Comparison of ENCODE assay signal across 9 cellular contexts in genomic region chr1:156019946-156020292, GRCh38. TPM values are rescaled to one million over a fixed set of nuclear protein-coding genes. Genes with fewer than 3 reads are reported as not detected.
DNase-seq lines count a peak whose midpoint lies in the region; ATAC-seq and TF ChIP-seq lines count a peak whose summit lies in the region.
"Had no signal": no experiment of that assay in that cellular context is flagged by ENCODE, and none has a peak within 500 bp of the region (broad histone marks: within the 10 kb centered on the region; RNA-seq: fewer than 3 reads in every experiment).

No MANE protein-coding gene starts in this region.

- WGBS in ovary, 3 donors = 10 to 26% (median 12%) methylated on average over 8 of the region's 8 CpGs

- H3F3A ChIP-seq in PC-3 (ENCODE audit: low read length, unreplicated experiment) = no peaks in the 10 kb centered on the region

- H3K27ac ChIP-seq in PC-3 (ENCODE audit: low read length) = no peak overlapping the region
- H3K27ac ChIP-seq in ovary = no peak overlapping the region

- H3K9me3 Mint-ChIP-seq in Calu3 (ENCODE audit: low read depth, unreplicated experiment) = no peaks in the 10 kb centered on the region

- no peaks in the 10 kb centered on the region for H3K9me2 ChIP-seq in PC-3 (replicated peaks; ENCODE audit: low read length)

- BruUV-seq in Calu3 (replicated peaks; lab: Mats Ljungman, UMichigan) = no TSS peak
- BruUV-seq in PC-3 (replicated peaks; lab: Mats Ljungman, UMichigan) = TSS peak; percentile 68

- no peak overlapping the region for H2AFZ ChIP-seq in PC-3 (ENCODE audit: low read length)

- POLR2A ChIA-PET in PC-3 (lab: Charles Lee; ENCODE audit: unreplicated experiment) = interaction anchor here (0.7 kb wide), 1 partner anchor 17 kb away, joined by 14 read pairs; no protein-coding TSS in a partner anchor

- H3K9me3 ChIP-seq in PC-3 (ENCODE audit: low read length) (no peaks in the 10 kb centered on the region), ovary (no peaks in the 10 kb centered on the region)

- no peak for ATAC-seq in PC-3
- no peak for ATAC-seq in GM18907 (IDR thresholded peaks at IDR 0.05; ENCODE audit: unreplicated experiment)

- TF ChIP-seq CTCF in Calu3 (IDR thresholded peaks at IDR 0.05; ENCODE audit: unreplicated experiment) (no peak), PC-3 (conservative IDR thresholded peaks at IDR 0.05; ENCODE audit: low read depth, low read length) (no peak), epithelial cell of proximal tubule (conservative IDR thresholded peaks at IDR 0.05; ENCODE audit: low read depth, low read length) (no peak), ovary (IDR thresholded peaks at IDR 0.05) (no peak)

- H3K4me2 ChIP-seq in PC-3 (ENCODE audit: low read length) = peak overlapping the region; percentile 88

- no peak for TF ChIP-seq POLR2A in ovary (IDR thresholded peaks at IDR 0.05)

- 0 out of 2 replicates have a peak, but pooled peaks cover 3% of the 10 kb centered on the region for H4K20me1 ChIP-seq in PC-3 (ENCODE audit: low read length)

- H3K27me3 ChIP-seq in PC-3 (ENCODE audit: low read length) = no peaks in the 10 kb centered on the region
- no peaks in the 10 kb centered on the region for H3K27me3 ChIP-seq in ovary

- peaks cover 16% of the 10 kb centered on the region for H3K4me1 Mint-ChIP-seq in Calu3 (ENCODE audit: low read depth, unreplicated experiment)

- peak overlapping the region; percentile 75 for H3K4me3 ChIP-seq in PC-3 (ENCODE audit: low read length)
- peak overlapping the region; percentile 86 for H3K4me3 ChIP-seq in epithelial cell of proximal tubule (ENCODE audit: low read depth, low read length)
- H3K4me3 ChIP-seq in ovary = peak overlapping the region; percentile 88

- peak overlapping the region; percentile 95 for H3K4me3 Mint-ChIP-seq in Calu3 (ENCODE audit: low read depth, unreplicated experiment)

- CTCF ChIA-PET in Calu3 (lab: Charles Lee) (interaction anchor here (0.6 to 0.9 kb wide), 4 partner anchors 12 to 94 kb away, joined by 3 to 4 read pairs (median 3); no protein-coding TSS in a partner anchor), PC-3 (lab: Charles Lee) (no interaction called here)

- H3K9ac ChIP-seq in PC-3 (ENCODE audit: low read length) = peak overlapping the region; percentile 67

- H3K79me2 ChIP-seq in PC-3 (ENCODE audit: low read length) = peaks cover 34% of the 10 kb centered on the region

- no peak for DNase-seq in Calu3
- no peak for DNase-seq in PC-3
- DNase-seq in epithelial cell of proximal tubule (ENCODE audit: low read depth) = no peak
- no peak for DNase-seq in ovary
- DNase-seq in COLO829 (ENCODE audit: low spot score) = no peak
- DNase-seq in CD1c-positive myeloid dendritic cell (ENCODE audit: extremely low spot score) = no peak
- DNase-seq in HK-2 (ENCODE audit: unreplicated experiment) = no peak

- intact Hi-C loops in Calu3 (cut with micrococcal nuclease; ENCODE audit: unreplicated experiment) (loop anchor here (5.0 kb wide), 1 partner anchor 42 kb away; the partner anchor contains the start of gene RAB25), PC-3 (cut with micrococcal nuclease) (loop anchor here (1.0 kb wide), 1 partner anchor 82 kb away; no protein-coding TSS in a partner anchor), ovary (cut with DNase I) (no loop called here)

- H3K36me3 Mint-ChIP-seq in Calu3 (ENCODE audit: insufficient read depth, unreplicated experiment) = peaks cover 47% of the 10 kb centered on the region

- H3K27me3 Mint-ChIP-seq in Calu3 (ENCODE audit: unreplicated experiment) = peaks cover 31% of the 10 kb centered on the region

- peak overlapping the region; percentile 50 for H3K27ac Mint-ChIP-seq in Calu3 (ENCODE audit: unreplicated experiment)

- no peak for TF ChIP-seq EP300 in ovary (IDR thresholded peaks at IDR 0.05)

- peaks cover 21% of the 10 kb centered on the region for H3K36me3 ChIP-seq in PC-3 (ENCODE audit: low read depth, low read length)
- H3K36me3 ChIP-seq in ovary = no peaks in the 10 kb centered on the region

- H3K4me1 ChIP-seq in PC-3 (ENCODE audit: insufficient read depth, low read length) (peaks cover 6% of the 10 kb centered on the region; the same call in 1 of the 2 replicates), ovary (ENCODE audit: insufficient read depth) (peaks cover 5% of the 10 kb centered on the region)

RNA-seq across cellular contexts. Expression of gene SSR2, which starts 0.8 kb away (rescaled TPM):
- 215 and 246 TPM in 2 replicates for total RNA-seq in Calu3 (2022)
- total RNA-seq in PC-3 (2014; rRNA removed) = 282 and 293 TPM in 2 replicates
- 450 and 635 TPM in 2 replicates for total RNA-seq in epithelial cell of proximal tubule
- total RNA-seq in ovary = 100 to 1,000 TPM; 261 to 496 (median 272) TPM
- polyA plus RNA-seq in ovary = 100 to 1,000 TPM; 465 to 601 TPM

RNA-seq across cellular contexts. Expression of gene UBQLN4, which starts 33.7 kb away (rescaled TPM):
- total RNA-seq in Calu3 (2022) (60.0 and 77.3 TPM in 2 replicates), PC-3 (2014; rRNA removed) (45.4 and 62.9 TPM in 2 replicates), epithelial cell of proximal tubule (28.2 and 29.7 TPM in 2 replicates), ovary (10 to 100 TPM; 14.2 to 38.0 (median 26.6) TPM)
- 10 to 100 TPM; 16.3 to 33.9 TPM for polyA plus RNA-seq in ovary

RNA-seq across cellular contexts. Expression of gene LAMTOR2, which starts 34.7 kb away (rescaled TPM):
- total RNA-seq in Calu3 (2022) = 69.8 and 69.9 TPM in 2 replicates
- total RNA-seq in PC-3 (2014; rRNA removed) = 130 TPM in 2 replicates
- 94.8 and 97.0 TPM in 2 replicates for total RNA-seq in epithelial cell of proximal tubule
- total RNA-seq in ovary = 10 to 100 TPM; 20.1 to 66.1 (median 24.9) TPM
- polyA plus RNA-seq in ovary = 10 to 100 TPM; 20.1 to 41.2 TPM

RNA-seq across cellular contexts. Expression of gene RAB25, which starts 41.0 kb away (rescaled TPM):
- total RNA-seq in Calu3 (2022) (182 and 189 TPM in 2 replicates), PC-3 (2014; rRNA removed) (18.1 and 18.5 TPM in 2 replicates), epithelial cell of proximal tubule (17.8 and 47.5 TPM in 2 replicates), ovary (10 to 100 TPM in 1 of 7 donors, 1 to 10 TPM in 4, under 1 TPM in 2; 0.45 to 38.6 (median 3.5) TPM)
- polyA plus RNA-seq in ovary = under 1 TPM in 1 of 2 donors, not detected in 1; 0.28 TPM
- total RNA-seq: T-helper 2 cell treated with Interferon-gamma antibody and Interleukin-4, amounts not matched to agents 100 ng/mL and 5 ng/mL, for 36 hours had no signal

RNA-seq across cellular contexts. Expression of gene ARHGEF2, which starts 41.6 kb away (rescaled TPM):
- total RNA-seq in Calu3 (2022) (69.2 and 97.6 TPM in 2 replicates), PC-3 (2014; rRNA removed) (65.9 and 70.8 TPM in 2 replicates), epithelial cell of proximal tubule (62.5 and 89.7 TPM in 2 replicates), ovary (100 to 1,000 TPM in 1 of 7 donors, 10 to 100 TPM in 6; 41.0 to 221 (median 63.3) TPM)
- polyA plus RNA-seq in ovary = 100 to 1,000 TPM in 1 of 2 donors, 10 to 100 TPM in 1; 36.3 to 108 TPM

Comparison
In these comparisons a context has a peak if more than half of its experiments do, and no peak if none do; other contexts are left out.
1. intact Hi-C loops: an anchor here in Calu3 (5.0 kb wide) and PC-3 (1.0 kb wide); none called in ovary.